In genomic region chrX:150569155-150569477, GRCh38 we compare ENCODE assay signal across 8 cellular contexts. TPM values are rescaled to one million over a fixed set of nuclear protein-coding genes. Genes with fewer than 3 reads are reported as not detected.
A peak's percentile ranks its signal among the peaks of the same experiment; 100 is the strongest.
DNase-seq lines count a peak whose midpoint lies in the region; ATAC-seq and TF ChIP-seq lines count a peak whose summit lies in the region.

No MANE protein-coding gene starts in this region.

- CTCF ChIA-PET in activated CD4-positive, alpha-beta T cell treated with anti-CD3 and anti-CD28 coated beads, Interleukin-2, amount 10 ng/mL, durations not matched to agents 7 days and 5 days (lab: Charles Lee), result no interaction called here

- peak; percentile 25 for ATAC-seq in GM21529 (IDR thresholded peaks at IDR 0.05; ENCODE audit: unreplicated experiment)

- no peak for TF ChIP-seq CTCF in GM06990 (IDR thresholded peaks at IDR 0.05; ENCODE audit: insufficient read depth, low read length, poor library complexity, severe bottlenecking)
- TF ChIP-seq CTCF in fibroblast of mammary gland (conservative IDR thresholded peaks at IDR 0.05; ENCODE audit: control insufficient read depth, insufficient read depth, low read depth, low read length), result no peak

- DNase-seq in GM06990 (ENCODE audit: extremely low read depth, insufficient read length), result no peak
- DNase-seq in Jurkat, Clone E6-1 (ENCODE audit: low read depth, low spot score), result no peak
- DNase-seq in activated CD4-positive, alpha-beta T cell treated with anti-CD3 and anti-CD28 coated beads, Interleukin-2, amount 10 ng/mL, durations not matched to agents 7 days and 5 days, result peak; percentile 51
- peak; percentile 44 for DNase-seq in fibroblast of mammary gland (ENCODE audit: low read depth)
- no peak for DNase-seq in NCI-H2081 treated with DMSO at 0.1 percent for 48 hours (lab: John Stamatoyannopoulos, UW)
- DNase-seq in NCI-H2196 treated with DMSO at 0.1 percent for 48 hours (lab: John Stamatoyannopoulos, UW; ENCODE audit: unreplicated experiment), result no peak

- H3K27me3 ChIP-seq in GM06990 (replicated peaks; ENCODE audit: control insufficient read depth, insufficient read depth, low read length) (no peaks in the 10 kb centered on the region), neuron (ENCODE audit: insufficient read depth, low read length) (no peaks in the 10 kb centered on the region)

- H3K4me3 Mint-ChIP-seq in activated CD4-positive, alpha-beta T cell treated with anti-CD3 and anti-CD28 coated beads, Interleukin-2, amount 10 ng/mL, durations not matched to agents 7 days and 5 days, result peak overlapping the region; percentile 86

- POLR2A ChIA-PET in activated CD4-positive, alpha-beta T cell treated with anti-CD3 and anti-CD28 coated beads, Interleukin-2, amount 10 ng/mL, durations not matched to agents 7 days and 5 days (lab: Charles Lee), result no interaction called here

- H3K4me3 ChIP-seq in GM06990 (replicated peaks; ENCODE audit: low read depth, low read length) (peak overlapping the region; percentile 72), fibroblast of mammary gland (ENCODE audit: control insufficient read depth, low read depth, low read length) (peak overlapping the region; percentile 62), neuron (ENCODE audit: low read length) (peak overlapping the region; percentile 62)
- H3K4me3 ChIP-seq in Jurkat, Clone E6-1 (ENCODE audit: low read length), result peak overlapping the region; percentile 62

- peak overlapping the region; percentile 90 for H3K27ac Mint-ChIP-seq in activated CD4-positive, alpha-beta T cell treated with anti-CD3 and anti-CD28 coated beads, Interleukin-2, amount 10 ng/mL, durations not matched to agents 7 days and 5 days

- H3K27me3 Mint-ChIP-seq in activated CD4-positive, alpha-beta T cell treated with anti-CD3 and anti-CD28 coated beads, Interleukin-2, amount 10 ng/mL, durations not matched to agents 7 days and 5 days, result no peaks in the 10 kb centered on the region

- H3K4me1 Mint-ChIP-seq in activated CD4-positive, alpha-beta T cell treated with anti-CD3 and anti-CD28 coated beads, Interleukin-2, amount 10 ng/mL, durations not matched to agents 7 days and 5 days, result peaks cover 41% of the 10 kb centered on the region

- no peaks in the 10 kb centered on the region for H3K9me3 Mint-ChIP-seq in activated CD4-positive, alpha-beta T cell treated with anti-CD3 and anti-CD28 coated beads, Interleukin-2, amount 10 ng/mL, durations not matched to agents 7 days and 5 days

- H3K9me3 ChIP-seq in neuron (ENCODE audit: low read length), result no peaks in the 10 kb centered on the region

- H3K4me1 ChIP-seq in neuron (ENCODE audit: insufficient read depth, low read length), result peaks cover 38% of the 10 kb centered on the region

- H2AFZ ChIP-seq in neuron (ENCODE audit: low read depth, low read length), result no peak overlapping the region

- peaks cover 3% of the 10 kb centered on the region for H3K36me3 Mint-ChIP-seq in activated CD4-positive, alpha-beta T cell treated with anti-CD3 and anti-CD28 coated beads, Interleukin-2, amount 10 ng/mL, durations not matched to agents 7 days and 5 days (ENCODE audit: low read depth)

- H3K36me3 ChIP-seq in GM06990 (ENCODE audit: control insufficient read depth, insufficient read depth, low read length), result no peaks in the 10 kb centered on the region
- no peaks in the 10 kb centered on the region for H3K36me3 ChIP-seq in neuron (ENCODE audit: insufficient read depth, low read length)

RNA-seq across cellular contexts. Expression of gene MTM1, which starts 0.7 kb away (rescaled TPM):
- 12.4 TPM for polyA plus RNA-seq in Jurkat, Clone E6-1 (2012; ENCODE audit: insufficient read depth, insufficient read length)
- total RNA-seq in activated CD4-positive, alpha-beta T cell treated with anti-CD3 and anti-CD28 coated beads, Interleukin-2, amount 10 ng/mL, durations not matched to agents 7 days and 5 days, result 10 to 100 TPM; 36.5 to 50.6 TPM

Comparison
In these comparisons a context has a peak if more than half of its experiments do, and no peak if none do; other contexts are left out.
1. DNase-seq: peak in activated CD4-positive, alpha-beta T cell treated with anti-CD3 and anti-CD28 coated beads, Interleukin-2, amount 10 ng/mL, durations not matched to agents 7 days and 5 days (single experiment) and fibroblast of mammary gland (single experiment); none in GM06990 (single experiment), Jurkat, Clone E6-1 (single experiment), NCI-H2081 treated with DMSO at 0.1 percent for 48 hours (single experiment) and NCI-H2196 treated with DMSO at 0.1 percent for 48 hours (single experiment).
2. Peak in every context shown above with its lines, with median percentiles within 50 percentile points of each other: H3K4me3 ChIP-seq.